ENCODE assay signal across 18 cellular contexts in the genomic region with DNA sequence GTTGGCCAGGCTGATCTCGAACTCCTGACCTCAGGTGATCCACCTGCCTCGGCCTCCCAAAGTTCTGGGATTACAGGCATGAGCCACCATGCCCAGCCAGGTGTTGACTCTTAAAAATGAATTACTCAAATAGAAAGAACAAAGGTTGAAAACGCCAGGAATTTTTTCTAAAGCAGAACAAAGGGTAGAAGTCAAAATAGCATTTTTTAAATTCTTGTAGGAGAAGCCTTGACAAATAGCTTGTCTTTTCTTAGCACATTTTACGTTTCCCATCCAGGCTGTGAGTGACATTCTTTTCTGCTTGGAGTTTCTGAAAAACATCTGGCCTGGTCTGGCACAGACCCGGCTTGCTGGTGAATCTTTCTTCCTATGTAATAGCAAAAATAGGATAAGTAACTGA.
DNase-seq lines count a peak whose midpoint lies in the region; ATAC-seq and TF ChIP-seq lines count a peak whose summit lies in the region.
"Had no signal": no experiment of that assay in that cellular context is flagged by ENCODE, and none has a peak within 500 bp of the region (broad histone marks: within the 10 kb centered on the region; RNA-seq: fewer than 3 reads in every experiment).

No MANE protein-coding gene starts in this region.

- H2AK5ac ChIP-seq in mesendoderm (ENCODE audit: low read length) = no peak overlapping the region

- H3K4me3 Mint-ChIP-seq in WTC11 = no peak overlapping the region

- no peaks in the 10 kb centered on the region for H3K27me3 Mint-ChIP-seq in WTC11 (ENCODE audit: low read depth)

- H3K9ac ChIP-seq in mesendoderm (ENCODE audit: low read length) = no peak overlapping the region

- peaks cover 17% of the 10 kb centered on the region for H3K9me3 Mint-ChIP-seq in WTC11

- no CpG with 5 or more reads among the region's 5 CpGs for WGBS in mesendoderm (ENCODE audit: extremely low coverage, insufficient coverage, low lambda C conversion rate)

- H3K4me2 ChIP-seq in mesendoderm (ENCODE audit: low read length) = no peak overlapping the region
- H3K4me2 ChIP-seq: PC-9 had no signal

- H3K4me1 Mint-ChIP-seq in WTC11 = peaks cover 43% of the 10 kb centered on the region

- peak overlapping the region; percentile 95 for H3K27ac Mint-ChIP-seq in WTC11

- H2BK5ac ChIP-seq in mesendoderm (ENCODE audit: low read length) = no peak overlapping the region

- CTCF ChIA-PET in WTC11 (lab: Charles Lee) = no interaction called here

- no peak overlapping the region for H3K4ac ChIP-seq in mesendoderm (ENCODE audit: low read depth, low read length)

- peaks cover 3% of the 10 kb centered on the region; the same call in 1 of the 2 replicates for H3K36me3 Mint-ChIP-seq in WTC11

- H3K79me2 ChIP-seq in mesendoderm (ENCODE audit: control insufficient read depth, insufficient read depth, low read length) = no peaks in the 10 kb centered on the region

- no peak overlapping the region for H3K27ac ChIP-seq in mesendoderm (ENCODE audit: low read depth, low read length)
- H3K27ac ChIP-seq: 22Rv1, PC-9, SJCRH30 had no signal

- H3K4me1 ChIP-seq in mesendoderm (ENCODE audit: control insufficient read depth, low read depth, low read length) = no peaks in the 10 kb centered on the region

- no peaks in the 10 kb centered on the region for H3K36me3 ChIP-seq in mesendoderm (ENCODE audit: control insufficient read depth, insufficient read depth, low read length)
- H3K36me3 ChIP-seq: SJCRH30 had no signal

- no peaks in the 10 kb centered on the region for H3K27me3 ChIP-seq in mesendoderm (ENCODE audit: insufficient read depth, low read length, poor library complexity)
- H3K27me3 ChIP-seq: SJCRH30 had no signal

- no peak overlapping the region for H4K5ac ChIP-seq in mesendoderm (ENCODE audit: low read length)

- TF ChIP-seq CTCF in WTC11 (IDR thresholded peaks at IDR 0.05) = no peak

- H3K4me3 ChIP-seq in mesendoderm (ENCODE audit: low read length) = no peak overlapping the region
- H3K4me3 ChIP-seq: GM12878, PC-9, SJCRH30 had no signal

- DNase-seq in DMS 273 (lab: John Stamatoyannopoulos, UW; ENCODE audit: unreplicated experiment) (peak; percentile 7), DMS 273 treated with DMSO at 0.1 percent for 48 hours (lab: John Stamatoyannopoulos, UW) (no peak), WTC11 (ENCODE audit: low spot score) (no peak), mesendoderm (peak; percentile 24), foreskin melanocyte (no peak), nucleus accumbens (lab: John Stamatoyannopoulos, UW) (no peak), ecto neural progenitor cell (ENCODE audit: low spot score) (no peak)
- DNase-seq: DMS53, KBM-7, MV-4-11, NCI-H2029, NCI-H2227 treated with DMSO at 0.1 percent for 48 hours, NCI-H526 treated with DMSO at 0.1 percent for 48 hours, PC-9, SJCRH30 had no signal

- POLR2A ChIA-PET in WTC11 (lab: Charles Lee) = no interaction called here

- H2BK15ac ChIP-seq in mesendoderm (replicated peaks; ENCODE audit: low read depth) = no peak overlapping the region

- H2BK120ac ChIP-seq in mesendoderm (ENCODE audit: low read depth, low read length) = no peak overlapping the region

- H3K56ac ChIP-seq in mesendoderm (ENCODE audit: low read length) = no peak overlapping the region

- peak; percentile 62 for ATAC-seq in WTC11
- ATAC-seq: GM12878, Right ventricle myocardium inferior had no signal

- no peaks in the 10 kb centered on the region for H3K79me1 ChIP-seq in mesendoderm (ENCODE audit: low read length)

- no peak overlapping the region for H4K8ac ChIP-seq in mesendoderm (ENCODE audit: low read depth, low read length)

- no peak overlapping the region for H3K23ac ChIP-seq in mesendoderm (ENCODE audit: low read length)

- H3K18ac ChIP-seq in mesendoderm (ENCODE audit: low read length) = no peak overlapping the region

TF ChIP-seq in WTC11, 78 proteins besides CTCF, POLR2A, EP300 and RAD21 (continues in another document):
- TF ChIP-seq MXD4 (CRISPR knock-in tag; IDR thresholded peaks at IDR 0.05; ENCODE audit: borderline replicate concordance) = no peak
- TF ChIP-seq, protein P1, sequence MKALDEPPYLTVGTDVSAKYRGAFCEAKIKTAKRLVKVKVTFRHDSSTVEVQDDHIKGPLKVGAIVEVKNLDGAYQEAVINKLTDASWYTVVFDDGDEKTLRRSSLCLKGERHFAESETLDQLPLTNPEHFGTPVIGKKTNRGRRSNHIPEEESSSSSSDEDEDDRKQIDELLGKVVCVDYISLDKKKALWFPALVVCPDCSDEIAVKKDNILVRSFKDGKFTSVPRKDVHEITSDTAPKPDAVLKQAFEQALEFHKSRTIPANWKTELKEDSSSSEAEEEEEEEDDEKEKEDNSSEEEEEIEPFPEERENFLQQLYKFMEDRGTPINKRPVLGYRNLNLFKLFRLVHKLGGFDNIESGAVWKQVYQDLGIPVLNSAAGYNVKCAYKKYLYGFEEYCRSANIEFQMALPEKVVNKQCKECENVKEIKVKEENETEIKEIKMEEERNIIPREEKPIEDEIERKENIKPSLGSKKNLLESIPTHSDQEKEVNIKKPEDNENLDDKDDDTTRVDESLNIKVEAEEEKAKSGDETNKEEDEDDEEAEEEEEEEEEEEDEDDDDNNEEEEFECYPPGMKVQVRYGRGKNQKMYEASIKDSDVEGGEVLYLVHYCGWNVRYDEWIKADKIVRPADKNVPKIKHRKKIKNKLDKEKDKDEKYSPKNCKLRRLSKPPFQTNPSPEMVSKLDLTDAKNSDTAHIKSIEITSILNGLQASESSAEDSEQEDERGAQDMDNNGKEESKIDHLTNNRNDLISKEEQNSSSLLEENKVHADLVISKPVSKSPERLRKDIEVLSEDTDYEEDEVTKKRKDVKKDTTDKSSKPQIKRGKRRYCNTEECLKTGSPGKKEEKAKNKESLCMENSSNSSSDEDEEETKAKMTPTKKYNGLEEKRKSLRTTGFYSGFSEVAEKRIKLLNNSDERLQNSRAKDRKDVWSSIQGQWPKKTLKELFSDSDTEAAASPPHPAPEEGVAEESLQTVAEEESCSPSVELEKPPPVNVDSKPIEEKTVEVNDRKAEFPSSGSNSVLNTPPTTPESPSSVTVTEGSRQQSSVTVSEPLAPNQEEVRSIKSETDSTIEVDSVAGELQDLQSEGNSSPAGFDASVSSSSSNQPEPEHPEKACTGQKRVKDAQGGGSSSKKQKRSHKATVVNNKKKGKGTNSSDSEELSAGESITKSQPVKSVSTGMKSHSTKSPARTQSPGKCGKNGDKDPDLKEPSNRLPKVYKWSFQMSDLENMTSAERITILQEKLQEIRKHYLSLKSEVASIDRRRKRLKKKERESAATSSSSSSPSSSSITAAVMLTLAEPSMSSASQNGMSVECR (CRISPR knock-in tag; IDR thresholded peaks at IDR 0.05; ENCODE audit: borderline replicate concordance) = no peak
- no peak for TF ChIP-seq SOX15 (CRISPR knock-in tag; IDR thresholded peaks at IDR 0.05)
- TF ChIP-seq, protein P2, sequence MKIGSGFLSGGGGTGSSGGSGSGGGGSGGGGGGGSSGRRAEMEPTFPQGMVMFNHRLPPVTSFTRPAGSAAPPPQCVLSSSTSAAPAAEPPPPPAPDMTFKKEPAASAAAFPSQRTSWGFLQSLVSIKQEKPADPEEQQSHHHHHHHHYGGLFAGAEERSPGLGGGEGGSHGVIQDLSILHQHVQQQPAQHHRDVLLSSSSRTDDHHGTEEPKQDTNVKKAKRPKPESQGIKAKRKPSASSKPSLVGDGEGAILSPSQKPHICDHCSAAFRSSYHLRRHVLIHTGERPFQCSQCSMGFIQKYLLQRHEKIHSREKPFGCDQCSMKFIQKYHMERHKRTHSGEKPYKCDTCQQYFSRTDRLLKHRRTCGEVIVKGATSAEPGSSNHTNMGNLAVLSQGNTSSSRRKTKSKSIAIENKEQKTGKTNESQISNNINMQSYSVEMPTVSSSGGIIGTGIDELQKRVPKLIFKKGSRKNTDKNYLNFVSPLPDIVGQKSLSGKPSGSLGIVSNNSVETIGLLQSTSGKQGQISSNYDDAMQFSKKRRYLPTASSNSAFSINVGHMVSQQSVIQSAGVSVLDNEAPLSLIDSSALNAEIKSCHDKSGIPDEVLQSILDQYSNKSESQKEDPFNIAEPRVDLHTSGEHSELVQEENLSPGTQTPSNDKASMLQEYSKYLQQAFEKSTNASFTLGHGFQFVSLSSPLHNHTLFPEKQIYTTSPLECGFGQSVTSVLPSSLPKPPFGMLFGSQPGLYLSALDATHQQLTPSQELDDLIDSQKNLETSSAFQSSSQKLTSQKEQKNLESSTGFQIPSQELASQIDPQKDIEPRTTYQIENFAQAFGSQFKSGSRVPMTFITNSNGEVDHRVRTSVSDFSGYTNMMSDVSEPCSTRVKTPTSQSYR (CRISPR knock-in tag; IDR thresholded peaks at IDR 0.05) = no peak
- TF ChIP-seq, protein P3, sequence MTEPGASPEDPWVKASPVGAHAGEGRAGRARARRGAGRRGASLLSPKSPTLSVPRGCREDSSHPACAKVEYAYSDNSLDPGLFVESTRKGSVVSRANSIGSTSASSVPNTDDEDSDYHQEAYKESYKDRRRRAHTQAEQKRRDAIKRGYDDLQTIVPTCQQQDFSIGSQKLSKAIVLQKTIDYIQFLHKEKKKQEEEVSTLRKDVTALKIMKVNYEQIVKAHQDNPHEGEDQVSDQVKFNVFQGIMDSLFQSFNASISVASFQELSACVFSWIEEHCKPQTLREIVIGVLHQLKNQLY (CRISPR knock-in tag; IDR thresholded peaks at IDR 0.05) = no peak
- no peak for TF ChIP-seq ETV6 (CRISPR knock-in tag; IDR thresholded peaks at IDR 0.05)
- TF ChIP-seq GRHL2 (CRISPR knock-in tag; IDR thresholded peaks at IDR 0.05; ENCODE audit: insufficient replicate concordance, severe bottlenecking) = no peak
- TF ChIP-seq, protein P4, sequence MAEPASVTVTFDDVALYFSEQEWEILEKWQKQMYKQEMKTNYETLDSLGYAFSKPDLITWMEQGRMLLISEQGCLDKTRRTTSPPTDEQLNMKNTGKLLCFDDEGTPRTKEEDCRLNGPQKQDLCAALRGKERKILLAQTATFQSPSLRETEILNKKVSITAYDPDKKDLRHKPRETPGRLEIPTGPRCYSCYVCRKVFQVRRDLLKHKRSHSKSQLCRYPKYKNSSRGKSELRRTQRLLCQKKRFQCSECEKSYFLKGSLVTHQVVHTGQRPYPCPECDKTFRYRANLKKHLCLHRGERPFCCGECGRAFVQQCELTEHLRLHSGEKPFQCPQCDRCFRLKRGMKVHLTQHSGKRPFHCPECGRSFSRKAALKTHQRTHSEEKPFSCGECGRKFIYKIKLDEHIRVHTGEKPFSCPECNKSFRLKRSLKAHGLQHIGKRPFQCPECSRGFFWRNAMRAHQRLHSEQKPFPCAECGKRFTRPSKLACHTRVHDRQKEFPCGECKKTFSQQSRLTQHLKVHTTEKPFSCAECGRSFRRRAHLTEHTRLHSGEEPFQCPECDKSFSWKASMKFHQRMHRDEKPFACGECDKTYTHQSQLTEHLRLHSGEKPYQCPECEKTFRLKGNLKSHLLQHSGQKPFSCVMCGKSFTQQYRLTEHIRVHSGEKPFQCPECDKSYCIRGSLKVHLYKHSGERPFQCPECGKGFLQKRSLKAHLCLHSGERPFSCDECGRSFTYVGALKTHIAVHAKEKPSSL (CRISPR knock-in tag; conservative IDR thresholded peaks at IDR 0.05) = no peak

Comparison
In these comparisons a context has a peak if more than half of its experiments do, and no peak if none do; other contexts are left out.
1. DNase-seq: peak in DMS 273 (single experiment) and mesendoderm (single experiment); none in DMS 273 treated with DMSO at 0.1 percent for 48 hours (single experiment), WTC11 (single experiment), foreskin melanocyte (single experiment), nucleus accumbens (0 of 56) and ecto neural progenitor cell (single experiment).